Comparison of ENCODE assay signal across 22 cellular contexts in the genomic region with DNA sequence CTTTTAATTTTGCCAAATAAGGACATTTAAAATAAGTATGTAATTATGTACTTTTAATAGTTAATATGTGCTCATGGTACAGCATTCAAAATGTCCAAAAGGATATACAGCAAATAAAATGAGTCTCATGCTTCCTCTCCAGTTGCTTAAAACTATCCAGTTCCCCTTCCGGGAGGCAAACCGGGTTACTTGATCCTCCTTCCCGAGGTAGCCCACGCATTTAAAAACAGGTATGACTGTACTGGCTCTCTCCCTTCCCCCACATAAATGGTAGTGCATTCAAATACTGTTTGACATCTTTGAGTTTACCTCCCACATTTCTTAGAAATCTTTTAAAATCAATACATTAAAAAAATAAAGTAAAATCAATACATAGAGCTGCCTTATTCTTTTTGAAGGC.
"Had no signal": no experiment of that assay in that cellular context is flagged by ENCODE, and none has a peak within 500 bp of the region (broad histone marks: within the 10 kb centered on the region; RNA-seq: fewer than 3 reads in every experiment).

No MANE protein-coding gene starts in this region.

- H3K27me3 Mint-ChIP-seq: activated naive CD8-positive, alpha-beta T cell treated with anti-CD3 and anti-CD28 coated beads, Interleukin-2, amount 50 U/mL, for 24 hours; stimulated activated naive CD8-positive, alpha-beta T cell treated with anti-CD3 and anti-CD28 coated beads, Interleukin-15, Interleukin-2, amounts not matched to agents 100 ng/mL and 50 ng/mL, for 24 hours had no signal

- H3K27ac ChIP-seq: cardiac muscle cell, esophagus squamous epithelium, heart left ventricle, left ventricle myocardium inferior, pancreas, tibial nerve had no signal

- H3K36me3 ChIP-seq: cardiac muscle cell had no signal

- H3K4me1 ChIP-seq: pancreas had no signal

- H3K9me3 Mint-ChIP-seq: activated T-cell treated with anti-CD3 and anti-CD28 coated beads, Interleukin-2, amount 50 U/mL, for 72 hours; natural killer cell had no signal

- H3K4me3 ChIP-seq: cardiac muscle cell, esophagus squamous epithelium, heart left ventricle, left ventricle myocardium inferior, pancreas, tibial nerve had no signal

- H3K27me3 ChIP-seq: cardiac muscle cell, esophagus squamous epithelium, heart left ventricle, pancreas, tibial nerve had no signal

- DNase-seq: activated CD4-positive, alpha-beta T cell treated with anti-CD3 and anti-CD28 coated beads for 4 hours; activated CD4-positive, alpha-beta T cell treated with anti-CD3 and anti-CD28 coated beads, Interleukin-2, amount 50 U/mL, for 48 hours; activated CD4-positive, CD25-positive, alpha-beta regulatory T cell; activated CD8-positive, alpha-beta memory T cell treated with anti-CD3 and anti-CD28 coated beads, Interleukin-2, amount 50 U/mL, for 48 hours; activated effector memory CD4-positive, alpha-beta T cell treated with Interleukin-2 at 50 U/mL for 16 hours; activated naive CD4-positive, alpha-beta T cell treated with anti-CD3 and anti-CD28 coated beads, Interleukin-2, amount 50 U/mL, for 16 hours; activated naive CD8-positive, alpha-beta T cell treated with anti-CD3 and anti-CD28 coated beads, Interleukin-2, amount 50 U/mL, for 24 hours; activated T-cell treated with anti-CD3 and anti-CD28 coated beads, Interleukin-2, amount 50 U/mL, for 72 hours; effector CD4-positive, alpha-beta T cell; esophagus squamous epithelium; heart left ventricle; left ventricle myocardium inferior; mammary epithelial cell; natural killer cell; pancreas; stimulated activated CD4-positive, alpha-beta T cell treated with anti-CD3 and anti-CD28 coated beads, Interleukin-1b, Interleukin-23, amount 100 ng/mL, for 48 hours; substantia nigra had no signal

- ATAC-seq: activated naive CD8-positive, alpha-beta T cell treated with anti-CD3 and anti-CD28 coated beads, Interleukin-2, amount 50 U/mL, for 24 hours; activated T-cell treated with anti-CD3 and anti-CD28 coated beads, Interleukin-2, amount 50 U/mL, for 72 hours; heart left ventricle; natural killer cell; pancreas had no signal

- H3K9me3 ChIP-seq: esophagus squamous epithelium, pancreas had no signal

- H3K27ac Mint-ChIP-seq: activated naive CD8-positive, alpha-beta T cell treated with anti-CD3 and anti-CD28 coated beads, Interleukin-2, amount 50 U/mL, for 24 hours; T-helper 1 cell treated with Interleukin-12 subunit alpha and Interleukin-12 subunit beta and Interleukin-4 antibody, amounts not matched to agents 30 μg/mL and 1 μg/mL, for 36 hours had no signal

- H3K4me3 Mint-ChIP-seq: activated naive CD8-positive, alpha-beta T cell treated with anti-CD3 and anti-CD28 coated beads, Interleukin-2, amount 50 U/mL, for 24 hours; activated T-cell treated with anti-CD3 and anti-CD28 coated beads, Interleukin-2, amount 50 U/mL, for 72 hours; mesothelial cell of epicardium; natural killer cell; stimulated activated naive CD8-positive, alpha-beta T cell treated with anti-CD3 and anti-CD28 coated beads, Interleukin-15, Interleukin-2, amounts not matched to agents 100 ng/mL and 50 ng/mL, for 24 hours; T-helper 1 cell treated with Interleukin-12 subunit alpha and Interleukin-12 subunit beta and Interleukin-4 antibody, amounts not matched to agents 30 μg/mL and 1 μg/mL, for 36 hours had no signal
